ENCODE assay signal across 28 cellular contexts in genomic region chr3:45909542-45909941, GRCh38. TPM values are rescaled to one million over a fixed set of nuclear protein-coding genes. Genes with fewer than 3 reads are reported as not detected.
"Had no signal": no experiment of that assay in that cellular context is flagged by ENCODE, and none has a peak within 500 bp of the region (broad histone marks: within the 10 kb centered on the region; RNA-seq: fewer than 3 reads in every experiment).

No MANE protein-coding gene starts in this region.

- H3K4me1 ChIP-seq: ascending aorta, left ventricle myocardium inferior, neural progenitor cell, sigmoid colon, testis, upper lobe of left lung had no signal

- H3K4me3 ChIP-seq: ascending aorta, esophagus squamous epithelium, gastrocnemius medialis, left ventricle myocardium inferior, neural progenitor cell, sigmoid colon, smooth muscle cell, testis, upper lobe of left lung had no signal

- H3K4me1 Mint-ChIP-seq: mesothelial cell of epicardium, neural progenitor cell had no signal

- H3K9ac ChIP-seq: neural progenitor cell had no signal

- H3K27ac ChIP-seq: ascending aorta, brain microvascular endothelial cell, esophagus squamous epithelium, gastrocnemius medialis, left ventricle myocardium inferior, neural progenitor cell, sigmoid colon, testis, upper lobe of left lung, WERI-Rb-1 had no signal

- H3K9me3 ChIP-seq: ascending aorta, esophagus squamous epithelium, gastrocnemius medialis, left ventricle myocardium inferior, sigmoid colon, testis, upper lobe of left lung had no signal

- H3K9me3 Mint-ChIP-seq: mesothelial cell of epicardium, neural progenitor cell had no signal

- DNase-seq: activated CD4-positive, alpha-beta T cell treated with anti-CD3 and anti-CD28 coated beads for 1 hour; activated CD4-positive, alpha-beta T cell treated with anti-CD3 and anti-CD28 coated beads, Interleukin-2, amount 50 U/mL, for 1 hour; activated CD8-positive, alpha-beta T cell treated with anti-CD3 and anti-CD28 coated beads, Interleukin-2, amount 10 ng/mL, durations not matched to agents 7 days and 5 days; activated effector memory CD4-positive, alpha-beta T cell treated with anti-CD3 and anti-CD28 coated beads, Interleukin-2, amount 50 U/mL, for 16 hours; activated naive CD4-positive, alpha-beta T cell treated with anti-CD3 and anti-CD28 coated beads, Interleukin-2, amount 50 U/mL, for 16 hours; brain microvascular endothelial cell; central memory CD4-positive, alpha-beta T cell; effector memory CD4-positive, alpha-beta T cell; esophagus squamous epithelium; gastrocnemius medialis; hippocampal formation; left ventricle myocardium inferior; naive thymus-derived CD8-positive, alpha-beta T cell; posterior cingulate gyrus; sigmoid colon; stimulated activated CD4-positive, alpha-beta T cell treated with anti-CD3 and anti-CD28 coated beads, Interleukin-15, amount 100 ng/mL, for 24 hours; stimulated activated naive CD4-positive, alpha-beta T cell; T-helper 2 cell; testis; upper lobe of left lung; WERI-Rb-1 had no signal

- H3K36me3 ChIP-seq: ascending aorta, brain microvascular endothelial cell, esophagus squamous epithelium, gastrocnemius medialis, neural progenitor cell, sigmoid colon, upper lobe of left lung, WERI-Rb-1 had no signal

- H3K4me2 ChIP-seq: neural progenitor cell, smooth muscle cell had no signal

- H3K27me3 ChIP-seq: ascending aorta, brain microvascular endothelial cell, esophagus squamous epithelium, gastrocnemius medialis, neural progenitor cell, sigmoid colon, testis, upper lobe of left lung had no signal

- H3K36me3 Mint-ChIP-seq: mesothelial cell of epicardium had no signal

- ATAC-seq: activated CD8-positive, alpha-beta T cell treated with anti-CD3 and anti-CD28 coated beads, Interleukin-2, amount 10 ng/mL, durations not matched to agents 7 days and 5 days; gastrocnemius medialis; naive thymus-derived CD8-positive, alpha-beta T cell had no signal

- H2AFZ ChIP-seq: neural progenitor cell had no signal

- H3K4me3 Mint-ChIP-seq: activated CD8-positive, alpha-beta T cell treated with anti-CD3 and anti-CD28 coated beads, Interleukin-2, amount 10 ng/mL, durations not matched to agents 7 days and 5 days; mesothelial cell of epicardium; neural progenitor cell had no signal

- H3K27ac Mint-ChIP-seq: activated CD8-positive, alpha-beta T cell treated with anti-CD3 and anti-CD28 coated beads, Interleukin-2, amount 10 ng/mL, durations not matched to agents 7 days and 5 days; mesothelial cell of epicardium; neural progenitor cell had no signal

RNA-seq across cellular contexts. Expression of gene CCR9, which starts 23.2 kb away (rescaled TPM):
- total RNA-seq: ascending aorta, dermis microvascular lymphatic vessel endothelial cell, esophagus squamous epithelium, left ventricle myocardium inferior, lung microvascular endothelial cell, mesothelial cell of epicardium, renal cortical epithelial cell, sigmoid colon, smooth muscle cell had no signal
- polyA plus RNA-seq: smooth muscle cell had no signal

RNA-seq across cellular contexts. Expression of gene CXCR6, which starts 33.7 kb away (rescaled TPM):
- total RNA-seq: dermis microvascular lymphatic vessel endothelial cell, lung microvascular endothelial cell, mesothelial cell of epicardium, renal cortical epithelial cell had no signal
